Comparison of ENCODE assay signal across 5 cellular contexts in genomic region chr5:112401924-112402323, GRCh38.
"Had no signal": no experiment of that assay in that cellular context is flagged by ENCODE, and none has a peak within 500 bp of the region (broad histone marks: within the 10 kb centered on the region; RNA-seq: fewer than 3 reads in every experiment).

No MANE protein-coding gene starts in this region.

- H3K9ac ChIP-seq: GM23248 had no signal

- ATAC-seq: K562 had no signal

- H2AFZ ChIP-seq: GM23248 had no signal

- DNase-seq: GM23248, H7, HCEC 1CT, IMR-90 had no signal

- H3K27ac ChIP-seq: GM23248 had no signal

- H3K4me3 ChIP-seq: GM23248, K562 had no signal
